ENCODE assay signal across 14 cellular contexts in the genomic region with DNA sequence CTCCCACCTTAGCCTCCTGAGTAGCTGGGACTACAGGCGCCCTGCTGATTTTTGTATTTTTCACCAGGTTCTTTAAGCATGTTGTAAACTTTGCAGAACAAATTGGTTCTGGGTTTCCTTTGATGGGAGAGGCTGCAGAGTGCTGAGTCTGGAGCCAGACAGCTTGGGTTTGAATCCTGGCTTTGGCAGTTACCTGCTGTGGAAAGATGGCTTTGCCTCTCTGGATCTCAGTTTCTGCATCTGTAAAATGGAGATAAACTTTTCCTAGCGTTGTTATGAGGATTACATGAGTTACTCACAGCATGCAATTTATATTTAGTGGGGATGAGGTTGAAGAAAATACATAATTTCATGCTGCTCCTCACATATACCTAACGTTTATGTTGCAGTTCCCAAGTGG. TPM values are rescaled to one million over a fixed set of nuclear protein-coding genes. Genes with fewer than 3 reads are reported as not detected.
DNase-seq lines count a peak whose midpoint lies in the region; ATAC-seq, FAIRE-seq and TF ChIP-seq lines count a peak whose summit lies in the region.
"Had no signal": no experiment of that assay in that cellular context is flagged by ENCODE, and none has a peak within 500 bp of the region (broad histone marks: within the 10 kb centered on the region; RNA-seq: fewer than 3 reads in every experiment).

No MANE protein-coding gene starts in this region.

- peaks cover 20% of the 10 kb centered on the region for H3K79me1 ChIP-seq in H1 (ENCODE audit: low read depth, low read length)

- no peak for TF ChIP-seq POLR2A in H1 (IDR thresholded peaks at IDR 0.05; ENCODE audit: control extremely low read depth in 1 of 2, low read depth in 2 of 2, low read length in 2 of 2)
- no peak for TF ChIP-seq POLR2A in prostate gland (IDR thresholded peaks at IDR 0.05)

- WGBS in H1 (ENCODE audit: extremely low coverage in 1 of 2, insufficient coverage in 1 of 2, insufficient read length in 1 of 2, insufficient replicate concordance in 2 of 2, low coverage in 1 of 2, low lambda C conversion rate in 2 of 2, missing lambda C conversion rate in 1 of 2), 2 experiments = 92% methylated on average over 3 of the region's 3 CpGs; no CpG with 5 or more reads in 1 of the 2 experiments
- 67% methylated on average over 3 of the region's 3 CpGs for WGBS in prostate gland

- H3K4me3 ChIP-seq in H1 (ENCODE audit: extremely low read depth in 1 of 4, insufficient read depth in 2 of 4, low read depth in 3 of 4, low read length in 4 of 4) (no peak overlapping the region), prostate gland (no peak overlapping the region), osteoblast (ENCODE audit: insufficient read depth, low read length) (no peak overlapping the region)
- H3K4me3 ChIP-seq: A549, GM12878, GM23338 had no signal

- H3K9ac ChIP-seq in H1 (replicated peaks in 1 of 4; ENCODE audit: extremely low read depth in 1 of 4, low read depth in 3 of 4, low read length in 3 of 4) = no peak overlapping the region

- H3K36me3 ChIP-seq in H1 (ENCODE audit: control insufficient read depth in 2 of 4, insufficient read depth in 4 of 4, low read length in 3 of 4) (no peaks in the 10 kb centered on the region), prostate gland (no peaks in the 10 kb centered on the region), osteoblast (ENCODE audit: insufficient read depth, low read length) (no peaks in the 10 kb centered on the region)
- H3K36me3 ChIP-seq: BE2C had no signal

- H3K27me3 ChIP-seq in H1 (replicated peaks in 1 of 4; ENCODE audit: control insufficient read depth in 3 of 4, extremely low read depth in 1 of 4, insufficient read depth in 3 of 4, low read length in 3 of 4) = no peaks in the 10 kb centered on the region
- no peaks in the 10 kb centered on the region for H3K27me3 ChIP-seq in prostate gland (replicated peaks; ENCODE audit: insufficient read depth)
- H3K27me3 ChIP-seq in osteoblast (ENCODE audit: insufficient read depth, low read length) = no peaks in the 10 kb centered on the region
- H3K27me3 ChIP-seq: BE2C had no signal

- H3K18ac ChIP-seq in H1 (ENCODE audit: extremely low read depth, low read length) = no peak overlapping the region

- H2BK12ac ChIP-seq in H1 (ENCODE audit: low read depth, low read length) = no peak overlapping the region

- DNase-seq in H1 (ENCODE audit: low read depth in 1 of 2, low spot score in 2 of 2) (no peak), mesenteric fat pad (ENCODE audit: low spot score) (peak; percentile 14), prostate gland (ENCODE audit: low spot score) (no peak), osteoblast (ENCODE audit: insufficient read length, low spot score, missing footprints) (no peak), GM13977 (ENCODE audit: low spot score) (no peak)
- DNase-seq: BE2C; CD4-positive, alpha-beta memory T cell; DMS79; H9 had no signal

- H4K20me1 ChIP-seq in H1 (replicated peaks in 1 of 2; ENCODE audit: control insufficient read depth in 1 of 2, insufficient read depth in 2 of 2, low read length in 2 of 2) = peaks cover 12 to 23% of the 10 kb centered on the region in 2 experiments
- H4K20me1 ChIP-seq in osteoblast (ENCODE audit: insufficient read depth, low read length) = no peaks in the 10 kb centered on the region

- H3K9me3 ChIP-seq in H1 (ENCODE audit: insufficient read depth in 2 of 2, low read depth in 1 of 2, low read length in 1 of 2) (no peaks in the 10 kb centered on the region), prostate gland (no peaks in the 10 kb centered on the region), osteoblast (ENCODE audit: low read depth, low read length) (no peaks in the 10 kb centered on the region)
- H3K9me3 ChIP-seq: A549, BE2C had no signal

- H3K4me1 ChIP-seq in H1 (replicated peaks in 1 of 4; ENCODE audit: control insufficient read depth in 3 of 4, insufficient read depth in 4 of 4, low read length in 3 of 4) (peaks cover 9 to 18% (median 13%) of the 10 kb centered on the region in 4 experiments), prostate gland (replicated peaks) (peaks cover 23% of the 10 kb centered on the region), osteoblast (ENCODE audit: insufficient read depth, low read length) (peaks cover 19% of the 10 kb centered on the region)

- TF ChIP-seq CTCF in H1 (IDR thresholded peaks at IDR 0.05; ENCODE audit: control extremely low read depth in 1 of 3, insufficient read depth in 1 of 3, low read depth in 1 of 3, low read length in 3 of 3) (no peak), prostate gland (IDR thresholded peaks at IDR 0.05) (no peak), osteoblast (IDR thresholded peaks at IDR 0.05; ENCODE audit: extremely low read depth, low read depth, low read length) (no peak), GM13977 (IDR thresholded peaks at IDR 0.05; ENCODE audit: extremely low read depth, insufficient read depth, missing control alignments) (no peak)

- POLR2A ChIA-PET in H1 (lab: Charles Lee; ENCODE audit: partially characterized antibody) = interaction anchor here (1.2 kb wide), 1 partner anchor 16 kb away, joined by 5 read pairs; no protein-coding TSS in a partner anchor

- H2AFZ ChIP-seq in H1 (ENCODE audit: low read length) (no peak overlapping the region), osteoblast (ENCODE audit: low read length) (no peak overlapping the region)
- H2AFZ ChIP-seq: GM23338 had no signal

- H4K5ac ChIP-seq in H1 (ENCODE audit: insufficient read length, low read depth, low read length) = no peak overlapping the region

- H3K56ac ChIP-seq in H1 (replicated peaks; ENCODE audit: insufficient read length, low read depth, low read length) = no peak overlapping the region

- H2BK20ac ChIP-seq in H1 (ENCODE audit: low read length) = no peak overlapping the region

- no peak overlapping the region for H4K8ac ChIP-seq in H1 (ENCODE audit: extremely low read depth, insufficient read depth, low read length)

- H3K79me2 ChIP-seq in H1 (ENCODE audit: control insufficient read depth in 1 of 2, insufficient read depth in 2 of 2, low read length in 2 of 2) = peaks cover 3 to 98% of the 10 kb centered on the region in 2 experiments
- H3K79me2 ChIP-seq in osteoblast (ENCODE audit: insufficient read depth, low read length) = peaks cover 39% of the 10 kb centered on the region

- H2BK5ac ChIP-seq in H1 (ENCODE audit: low read depth, low read length) = no peak overlapping the region

- CTCF ChIA-PET in H1 (lab: Charles Lee; ENCODE audit: partially characterized antibody) = interaction anchor here (0.6 kb wide), 1 partner anchor 9 kb away, joined by 3 read pairs; no protein-coding TSS in a partner anchor

- FAIRE-seq in H1 (lab: Jason Lieb, UNC) = no peak
- FAIRE-seq: A549, GM12878 had no signal

- no peak overlapping the region for H2BK120ac ChIP-seq in H1 (replicated peaks; ENCODE audit: low read depth, low read length)

- H3K14ac ChIP-seq in H1 (ENCODE audit: insufficient read length) = no peak overlapping the region

- in situ Hi-C loops in GM13977 (cut with MboI; ENCODE audit: low pct_unique_long_range_greater_than_20kb, low sequenced_read_pairs, unreplicated experiment) = no loop called here

- no peak for TF ChIP-seq EP300 in H1 (IDR thresholded peaks at IDR 0.05; ENCODE audit: borderline replicate concordance in 1 of 2, low read depth in 2 of 2, low read length in 2 of 2)

- H3K27ac ChIP-seq in H1 (ENCODE audit: low read depth, low read length) = no peak overlapping the region
- peak overlapping the region; percentile 75 to 79 for H3K27ac ChIP-seq in prostate gland
- H3K27ac ChIP-seq in osteoblast (ENCODE audit: low read depth, low read length) = no peak overlapping the region
- H3K27ac ChIP-seq: A549, HL-60 had no signal

- TF ChIP-seq RAD21 in H1 (IDR thresholded peaks at IDR 0.05 in 1 of 2, conservative IDR thresholded peaks at IDR 0.05 in 1 of 2; ENCODE audit: low read depth in 2 of 2, low read length in 2 of 2) = no peak

- intact Hi-C loops in prostate gland (cut with DNase I) = no loop called here

- H4K91ac ChIP-seq in H1 (replicated peaks; ENCODE audit: insufficient read length, low read length) = no peak overlapping the region

- no peak overlapping the region for H3K23ac ChIP-seq in H1 (ENCODE audit: insufficient read length)

- H3K4me2 ChIP-seq in H1 (ENCODE audit: insufficient read depth in 1 of 2, low read depth in 2 of 2, low read length in 2 of 2) (no peak overlapping the region), osteoblast (ENCODE audit: insufficient read depth, low read length) (no peak overlapping the region)
- H3K4me2 ChIP-seq: A549 had no signal

- no peak for ATAC-seq in HG03025 (IDR thresholded peaks at IDR 0.05; ENCODE audit: low FRiP score, unreplicated experiment)
- ATAC-seq: A549, GM12878 had no signal

- no peak overlapping the region for H3K4ac ChIP-seq in H1 (replicated peaks; ENCODE audit: insufficient read length, low read depth, low read length)

- no peak overlapping the region for H2AK5ac ChIP-seq in H1 (ENCODE audit: low read depth, low read length)

- no peaks in the 10 kb centered on the region for H3K23me2 ChIP-seq in H1 (ENCODE audit: low read depth, low read length)

- H2BK15ac ChIP-seq in H1 (ENCODE audit: low read length) = no peak overlapping the region

TF ChIP-seq in H1, 55 proteins besides CTCF, POLR2A, EP300 and RAD21:
- TF ChIP-seq KDM1A (IDR thresholded peaks at IDR 0.05; ENCODE audit: borderline replicate concordance, low read length) = peak; percentile 53; the same call in 1 of the 2 replicates
- no peak for TF ChIP-seq NANOG (IDR thresholded peaks at IDR 0.05; ENCODE audit: insufficient read depth, low read depth, low read length, poor library complexity, severe bottlenecking)

RNA-seq across cellular contexts. Expression of a gene that starts 19.1 kb away (rescaled TPM):
- 20.6 and 21.7 TPM in 2 replicates for total RNA-seq in H1 (2021; fragmentation: NEBNext Ultra II Directional; extraction: Animal tissue kit (Norgen Biotek cat#: 25700))
- polyA plus RNA-seq in H1 (2011; rRNA removed) = 14.1 and 21.0 TPM in 2 replicates
- 12.7 TPM for polyA plus RNA-seq in H1 (2011; cell fraction: cytosol; rRNA removed)
- 20.6 TPM for polyA plus RNA-seq in H1 (2011; cell fraction: nucleus; rRNA removed)
- 8.5 to 15.1 TPM (median 12.1 TPM) in 4 replicates for polyA plus RNA-seq in H1 (2012, experiment 1 of 2)
- polyA plus RNA-seq in H1 (2012, experiment 2 of 2) = 6.6 TPM
- polyA plus RNA-seq in H1 (2013, experiment 1 of 2) = 15.5 TPM
- 17.6 TPM for polyA plus RNA-seq in H1 (2013, experiment 2 of 2)
- 9.9 and 12.3 TPM in 2 replicates for polyA minus RNA-seq in H1 (2011; rRNA and poly(A)+ RNA removed)
- polyA minus RNA-seq in H1 (2011; cell fraction: cytosol; rRNA and poly(A)+ RNA removed) = 15.9 TPM
- 15.9 TPM for polyA minus RNA-seq in H1 (2011; cell fraction: nucleus; rRNA and poly(A)+ RNA removed)
- 12.1 TPM for total RNA-seq in mesenteric fat pad
- total RNA-seq in prostate gland = 10 to 100 TPM; 38.5 to 46.1 TPM
- 4.7 and 6.9 TPM in 2 replicates for total RNA-seq in osteoblast

Comparison
In these comparisons a context has a peak if more than half of its experiments do, and no peak if none do; other contexts are left out.
1. H3K27ac ChIP-seq: peak in prostate gland (2 of 2); none in H1 (single experiment) and osteoblast (single experiment).